In the genomic region with DNA sequence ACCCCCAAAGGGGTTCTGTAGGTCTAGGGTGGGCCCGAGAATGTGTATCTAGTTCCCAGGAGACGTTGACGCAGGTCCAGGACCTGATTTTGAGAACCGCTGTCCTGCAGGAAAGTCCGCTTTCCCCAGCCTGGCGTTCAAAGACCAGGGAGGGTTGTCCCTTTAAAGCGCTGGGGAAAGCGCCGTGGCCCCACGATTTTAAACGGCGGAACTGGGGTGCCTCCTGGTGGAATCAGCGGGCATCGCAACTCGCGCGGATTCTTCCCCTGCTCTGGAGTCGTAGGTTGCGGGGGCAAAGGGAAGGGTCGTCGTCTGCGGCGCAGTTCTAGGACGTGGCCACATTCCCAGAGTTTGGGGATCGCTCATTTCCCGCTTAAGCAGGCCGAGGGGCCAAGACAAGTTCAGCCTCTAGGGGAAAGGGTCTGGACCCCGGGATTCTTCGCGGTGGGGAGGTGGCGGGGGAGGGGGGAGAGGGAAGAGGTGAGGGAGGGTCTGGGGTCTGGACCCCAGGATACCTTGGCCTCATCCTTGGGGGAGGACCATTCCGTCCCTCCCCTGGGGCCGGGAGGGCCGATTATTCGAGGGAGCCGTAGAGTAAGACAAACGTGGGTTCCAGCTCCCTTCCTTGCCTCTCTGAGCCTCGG, we compare ENCODE assay signal across 8 cellular contexts. TPM values are rescaled to one million over a fixed set of nuclear protein-coding genes. Genes with fewer than 3 reads are reported as not detected.
DNase-seq lines count a peak whose midpoint lies in the region; ATAC-seq and TF ChIP-seq lines count a peak whose summit lies in the region.

No MANE protein-coding gene starts in this region.

- TF ChIP-seq CTCF in HL-60 (IDR thresholded peaks at IDR 0.05; ENCODE audit: insufficient read depth, low read length) = peak; percentile 91
- peak; percentile 84 for TF ChIP-seq CTCF in OCI-LY1 (IDR thresholded peaks at IDR 0.05; ENCODE audit: low read length)

- no peak overlapping the region for H2AFZ ChIP-seq in OCI-LY1 (ENCODE audit: low read length)

- H4K20me1 ChIP-seq in OCI-LY1 (ENCODE audit: insufficient read depth, low read length) = no peaks in the 10 kb centered on the region

- peak in 13 of 14 donors; percentile 24 to 80 (median 45) for DNase-seq in C1 segment of cervical spinal cord (lab: John Stamatoyannopoulos, UW)
- peak in 1 of 2 experiments; percentile 57 for DNase-seq in HL-60 (ENCODE audit: low read depth in 1 of 2, low spot score in 1 of 2)
- DNase-seq in activated T-cell treated with anti-CD3 and anti-CD28 coated beads, Interleukin-2, amount 50 U/mL, for 1 hour = peak; percentile 85
- peak; percentile 51 for DNase-seq in fibroblast of gingiva (ENCODE audit: low read depth)
- peak; percentile 56 to 82 (median 74) for DNase-seq in naive thymus-derived CD8-positive, alpha-beta T cell

- peaks cover 44 to 80% (median 62%) of the 10 kb centered on the region in 5 donors for H3K27me3 Mint-ChIP-seq in naive thymus-derived CD8-positive, alpha-beta T cell
- H3K27me3 Mint-ChIP-seq in stimulated activated memory B cell treated with anti-CD40 and anti-IgM and Interleukin-4, amounts not matched to agents 10 μg/mL and 1 μg/mL and 100 μg/mL, for 72 hours = peaks cover 90% of the 10 kb centered on the region

- H3K9ac ChIP-seq in OCI-LY1 (ENCODE audit: low read length) = no peak overlapping the region

- peak overlapping the region in 2 of 10 donors; percentile 31 to 47 for H3K4me3 Mint-ChIP-seq in naive thymus-derived CD8-positive, alpha-beta T cell
- no peak overlapping the region for H3K4me3 Mint-ChIP-seq in stimulated activated memory B cell treated with anti-CD40 and anti-IgM and Interleukin-4, amounts not matched to agents 10 μg/mL and 1 μg/mL and 100 μg/mL, for 72 hours

- peaks cover 15 to 57% (median 34%) of the 10 kb centered on the region in 4 donors for H3K4me1 Mint-ChIP-seq in naive thymus-derived CD8-positive, alpha-beta T cell
- peaks cover 39% of the 10 kb centered on the region for H3K4me1 Mint-ChIP-seq in stimulated activated memory B cell treated with anti-CD40 and anti-IgM and Interleukin-4, amounts not matched to agents 10 μg/mL and 1 μg/mL and 100 μg/mL, for 72 hours

- H3K27me3 ChIP-seq in HL-60 (ENCODE audit: insufficient read depth, poor library complexity, severe bottlenecking) (peaks cover 21% of the 10 kb centered on the region), OCI-LY1 (ENCODE audit: insufficient read depth, low read length) (0 out of 2 replicates have a peak, but pooled peaks cover 10% of the 10 kb centered on the region)

- no peaks in the 10 kb centered on the region for H3F3A ChIP-seq in OCI-LY1 (ENCODE audit: insufficient read depth, low read length)

- H3K79me2 ChIP-seq in OCI-LY1 (ENCODE audit: insufficient read depth, low read length) = no peaks in the 10 kb centered on the region

- H3K4me3 ChIP-seq in HL-60 (replicated peaks; ENCODE audit: insufficient read depth, low read length) (no peak overlapping the region), OCI-LY1 (ENCODE audit: low read depth, low read length, poor library complexity, severe bottlenecking) (no peak overlapping the region)

- H3K36me3 ChIP-seq in OCI-LY1 (ENCODE audit: insufficient read depth, low read length) = no peaks in the 10 kb centered on the region

- no peaks in the 10 kb centered on the region for H3K9me2 ChIP-seq in OCI-LY1 (ENCODE audit: low read depth, low read length)

- H3K27ac ChIP-seq in HL-60 (replicated peaks) (no peak overlapping the region), OCI-LY1 (ENCODE audit: low read depth, low read length, poor library complexity, severe bottlenecking) (no peak overlapping the region)

- H3K9me3 ChIP-seq in OCI-LY1 (ENCODE audit: low read length) = no peaks in the 10 kb centered on the region

- peak overlapping the region in 2 of 10 donors; percentile 19 to 57 for H3K27ac Mint-ChIP-seq in naive thymus-derived CD8-positive, alpha-beta T cell
- H3K27ac Mint-ChIP-seq in stimulated activated memory B cell treated with anti-CD40 and anti-IgM and Interleukin-4, amounts not matched to agents 10 μg/mL and 1 μg/mL and 100 μg/mL, for 72 hours = no peak overlapping the region

- H3K4me1 ChIP-seq in OCI-LY1 (ENCODE audit: insufficient read depth, low read length, severe bottlenecking) = no peaks in the 10 kb centered on the region

- H3K36me3 Mint-ChIP-seq in naive thymus-derived CD8-positive, alpha-beta T cell = no peaks in the 10 kb centered on the region
- H3K36me3 Mint-ChIP-seq in stimulated activated memory B cell treated with anti-CD40 and anti-IgM and Interleukin-4, amounts not matched to agents 10 μg/mL and 1 μg/mL and 100 μg/mL, for 72 hours = no peaks in the 10 kb centered on the region

- ATAC-seq in naive thymus-derived CD8-positive, alpha-beta T cell = peak; percentile 71 to 81
- ATAC-seq in stimulated activated memory B cell treated with anti-CD40 and anti-IgM and Interleukin-4, amounts not matched to agents 10 μg/mL and 1 μg/mL and 100 μg/mL, for 72 hours = peak; percentile 58
- ATAC-seq in HG02763 (IDR thresholded peaks at IDR 0.05; ENCODE audit: unreplicated experiment) = no peak

- POLR2A ChIA-PET in naive thymus-derived CD8-positive, alpha-beta T cell (lab: Charles Lee) = interaction anchor here (0.6 to 1.1 kb wide), 2 partner anchors 79 to 86 kb away, joined by 3 to 7 read pairs; no protein-coding TSS in a partner anchor

- no peak overlapping the region for H3K4me2 ChIP-seq in OCI-LY1 (ENCODE audit: low read length)

- H3K9me3 Mint-ChIP-seq in naive thymus-derived CD8-positive, alpha-beta T cell = no peaks in the 10 kb centered on the region
- no peaks in the 10 kb centered on the region for H3K9me3 Mint-ChIP-seq in stimulated activated memory B cell treated with anti-CD40 and anti-IgM and Interleukin-4, amounts not matched to agents 10 μg/mL and 1 μg/mL and 100 μg/mL, for 72 hours

RNA-seq across cellular contexts. Expression of gene PNMA8B, which starts 7.7 kb away (rescaled TPM):
- 1 to 10 TPM; 1.2 to 1.6 TPM for total RNA-seq in naive thymus-derived CD8-positive, alpha-beta T cell
- polyA plus RNA-seq in naive thymus-derived CD8-positive, alpha-beta T cell = under 1 TPM in 2 of 3 donors, not detected in 1; 0.20 to 0.91 TPM

RNA-seq across cellular contexts. Expression of gene PNMA8A, which starts 16.6 kb away (rescaled TPM):
- 1 to 10 TPM; 3.0 to 3.5 TPM for total RNA-seq in naive thymus-derived CD8-positive, alpha-beta T cell
- polyA plus RNA-seq in naive thymus-derived CD8-positive, alpha-beta T cell = not detected

RNA-seq across cellular contexts. Expression of gene PNMA8C, which starts 59.2 kb away (rescaled TPM):
- not detected for total RNA-seq in naive thymus-derived CD8-positive, alpha-beta T cell
- not detected for polyA plus RNA-seq in naive thymus-derived CD8-positive, alpha-beta T cell
